ENCODE assay signal across 14 cellular contexts in the genomic region with DNA sequence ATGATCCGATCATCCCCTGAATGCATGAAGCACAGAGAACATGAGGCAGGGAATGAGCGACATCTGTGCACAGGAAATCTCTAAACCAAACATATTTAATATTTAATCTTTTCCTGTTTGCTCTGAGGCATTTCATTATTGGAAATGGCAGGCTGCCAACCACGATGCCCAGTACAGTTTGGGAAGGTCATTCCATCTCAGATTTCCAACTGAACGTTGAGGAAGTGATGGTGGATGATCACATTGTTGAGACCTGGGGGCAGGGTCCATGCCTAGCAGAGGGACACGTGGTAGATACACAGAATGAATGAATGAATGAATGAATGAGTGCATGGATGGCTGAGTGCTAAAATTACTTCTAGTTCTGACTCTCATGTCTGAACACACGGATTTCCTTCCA. TPM values are rescaled to one million over a fixed set of nuclear protein-coding genes. Genes with fewer than 3 reads are reported as not detected.
DNase-seq lines count a peak whose midpoint lies in the region; ATAC-seq and TF ChIP-seq lines count a peak whose summit lies in the region.
"Had no signal": no experiment of that assay in that cellular context is flagged by ENCODE, and none has a peak within 500 bp of the region (broad histone marks: within the 10 kb centered on the region; RNA-seq: fewer than 3 reads in every experiment).

No MANE protein-coding gene starts in this region.

- H3K4me3 ChIP-seq in LNCaP clone FGC (ENCODE audit: low read depth, low read length): no peak overlapping the region
- H3K4me3 ChIP-seq: coronary artery had no signal

- DNase-seq in activated T-cell treated with anti-CD3 and anti-CD28 coated beads, Interleukin-2, amount 50 U/mL, for 24 hours: no peak
- no peak for DNase-seq in activated T-cell treated with anti-CD3 and anti-CD28 coated beads, Interleukin-2, amount 50 U/mL, for 48 hours
- DNase-seq in LNCaP clone FGC (ENCODE audit: low read depth): peak; percentile 41
- no peak for DNase-seq in activated T-helper 2 cell treated with anti-CD3 and anti-CD28 coated beads, Interferon-gamma antibody, Interleukin-2, Interleukin-4, amounts not matched to agents 10 μg/mL and 5 μg/mL and 100 μg/mL, durations not matched to agents 14 hours and 24 hours and 36 hours (ENCODE audit: low spot score)
- DNase-seq in naive thymus-derived CD8-positive, alpha-beta T cell: no peak
- DNase-seq in mesenteric fat pad (ENCODE audit: low spot score): no peak
- DNase-seq: foreskin keratinocyte, KG1, Right ventricle myocardium superior had no signal

- no peak for ATAC-seq in naive thymus-derived CD8-positive, alpha-beta T cell
- ATAC-seq in GM19023 (IDR thresholded peaks at IDR 0.05; ENCODE audit: unreplicated experiment) (no peak), GM21447 (IDR thresholded peaks at IDR 0.05; ENCODE audit: unreplicated experiment) (no peak)
- ATAC-seq: foreskin keratinocyte had no signal

- H3K4me3 Mint-ChIP-seq in activated T-cell treated with anti-CD3 and anti-CD28 coated beads, Interleukin-2, amount 50 U/mL, for 24 hours: no peak overlapping the region
- no peak overlapping the region for H3K4me3 Mint-ChIP-seq in activated T-helper 2 cell treated with anti-CD3 and anti-CD28 coated beads, Interferon-gamma antibody, Interleukin-2, Interleukin-4, amounts not matched to agents 10 μg/mL and 5 μg/mL and 100 μg/mL, durations not matched to agents 14 hours and 24 hours and 36 hours (ENCODE audit: low read depth)
- peak overlapping the region in 6 of 10 donors; percentile 19 to 40 (median 27) for H3K4me3 Mint-ChIP-seq in naive thymus-derived CD8-positive, alpha-beta T cell
- H3K4me3 Mint-ChIP-seq: activated naive CD4-positive, alpha-beta T cell treated with anti-CD3 and anti-CD28 coated beads for 36 hours; neural crest cell had no signal

- H3K36me3 Mint-ChIP-seq in activated T-cell treated with anti-CD3 and anti-CD28 coated beads, Interleukin-2, amount 50 U/mL, for 24 hours (ENCODE audit: low read depth): no peaks in the 10 kb centered on the region
- no peaks in the 10 kb centered on the region for H3K36me3 Mint-ChIP-seq in activated T-helper 2 cell treated with anti-CD3 and anti-CD28 coated beads, Interferon-gamma antibody, Interleukin-2, Interleukin-4, amounts not matched to agents 10 μg/mL and 5 μg/mL and 100 μg/mL, durations not matched to agents 14 hours and 24 hours and 36 hours (ENCODE audit: low read depth)
- no peaks in the 10 kb centered on the region for H3K36me3 Mint-ChIP-seq in naive thymus-derived CD8-positive, alpha-beta T cell

- no peaks in the 10 kb centered on the region for H3K27me3 Mint-ChIP-seq in activated T-cell treated with anti-CD3 and anti-CD28 coated beads, Interleukin-2, amount 50 U/mL, for 24 hours
- peaks cover 8% of the 10 kb centered on the region for H3K27me3 Mint-ChIP-seq in activated T-helper 2 cell treated with anti-CD3 and anti-CD28 coated beads, Interferon-gamma antibody, Interleukin-2, Interleukin-4, amounts not matched to agents 10 μg/mL and 5 μg/mL and 100 μg/mL, durations not matched to agents 14 hours and 24 hours and 36 hours (ENCODE audit: low read depth)
- peaks cover 0 to 21% (median 2%) of the 10 kb centered on the region in 5 donors for H3K27me3 Mint-ChIP-seq in naive thymus-derived CD8-positive, alpha-beta T cell

- peaks cover 98% of the 10 kb centered on the region for H3K4me1 Mint-ChIP-seq in activated T-cell treated with anti-CD3 and anti-CD28 coated beads, Interleukin-2, amount 50 U/mL, for 24 hours (ENCODE audit: low read depth)
- peaks cover 93% of the 10 kb centered on the region for H3K4me1 Mint-ChIP-seq in activated T-helper 2 cell treated with anti-CD3 and anti-CD28 coated beads, Interferon-gamma antibody, Interleukin-2, Interleukin-4, amounts not matched to agents 10 μg/mL and 5 μg/mL and 100 μg/mL, durations not matched to agents 14 hours and 24 hours and 36 hours (ENCODE audit: low read depth)
- peaks cover 39 to 87% (median 75%) of the 10 kb centered on the region in 4 donors for H3K4me1 Mint-ChIP-seq in naive thymus-derived CD8-positive, alpha-beta T cell

- H3K9me3 Mint-ChIP-seq in activated T-cell treated with anti-CD3 and anti-CD28 coated beads, Interleukin-2, amount 50 U/mL, for 24 hours: peaks cover 7% of the 10 kb centered on the region
- H3K9me3 Mint-ChIP-seq in activated T-helper 2 cell treated with anti-CD3 and anti-CD28 coated beads, Interferon-gamma antibody, Interleukin-2, Interleukin-4, amounts not matched to agents 10 μg/mL and 5 μg/mL and 100 μg/mL, durations not matched to agents 14 hours and 24 hours and 36 hours: no peaks in the 10 kb centered on the region
- no peaks in the 10 kb centered on the region for H3K9me3 Mint-ChIP-seq in naive thymus-derived CD8-positive, alpha-beta T cell
- H3K9me3 Mint-ChIP-seq: activated naive CD4-positive, alpha-beta T cell treated with anti-CD3 and anti-CD28 coated beads for 36 hours; neural crest cell had no signal

- H3K27ac Mint-ChIP-seq in activated T-cell treated with anti-CD3 and anti-CD28 coated beads, Interleukin-2, amount 50 U/mL, for 24 hours: peak overlapping the region; percentile 49
- H3K27ac Mint-ChIP-seq in activated T-helper 2 cell treated with anti-CD3 and anti-CD28 coated beads, Interferon-gamma antibody, Interleukin-2, Interleukin-4, amounts not matched to agents 10 μg/mL and 5 μg/mL and 100 μg/mL, durations not matched to agents 14 hours and 24 hours and 36 hours: peak overlapping the region; percentile 16
- peak overlapping the region in 3 of 10 donors; percentile 26 to 38 (median 37) for H3K27ac Mint-ChIP-seq in naive thymus-derived CD8-positive, alpha-beta T cell
- H3K27ac Mint-ChIP-seq: activated naive CD4-positive, alpha-beta T cell treated with anti-CD3 and anti-CD28 coated beads for 36 hours had no signal

- POLR2A ChIA-PET in naive thymus-derived CD8-positive, alpha-beta T cell (lab: Charles Lee): interaction anchor here (1.3 kb wide), 1 partner anchor 27 kb away, joined by 3 read pairs; no protein-coding TSS in a partner anchor

- intact Hi-C loops in activated T-helper 2 cell treated with anti-CD3 and anti-CD28 coated beads, Interferon-gamma antibody, Interleukin-2, Interleukin-4, amounts not matched to agents 10 μg/mL and 5 μg/mL and 100 μg/mL, durations not matched to agents 14 hours and 24 hours and 36 hours (cut with micrococcal nuclease): loop anchor here (10.0 kb wide), 2 partner anchors 242 to 562 kb away; partner anchors contain the start of gene TNFSF4

- TF ChIP-seq CTCF in LNCaP clone FGC (IDR thresholded peaks at IDR 0.05; ENCODE audit: control insufficient read depth, extremely low read depth, insufficient read depth): no peak

RNA-seq across cellular contexts. Expression of gene FASLG, which starts 15.9 kb away (rescaled TPM):
- 22.5 and 23.7 TPM in 2 replicates for total RNA-seq in activated T-helper 2 cell treated with anti-CD3 and anti-CD28 coated beads, Interferon-gamma antibody, Interleukin-2, Interleukin-4, amounts not matched to agents 10 μg/mL and 5 μg/mL and 100 μg/mL, durations not matched to agents 14 hours and 24 hours and 36 hours
- under 1 TPM in 1 of 2 experiments, not detected in 1; 0.18 TPM for total RNA-seq in naive thymus-derived CD8-positive, alpha-beta T cell
- polyA plus RNA-seq in naive thymus-derived CD8-positive, alpha-beta T cell: 1 to 10 TPM in 1 of 3 donors, not detected in 2; 2.3 TPM
- total RNA-seq in mesenteric fat pad: not detected
- total RNA-seq: foreskin keratinocyte, neural crest cell, Right ventricle myocardium superior had no signal
- polyA plus RNA-seq: foreskin keratinocyte had no signal

Comparison
In these comparisons a context has a peak if more than half of its experiments do, and no peak if none do; other contexts are left out.
1. H3K4me3 Mint-ChIP-seq: peak in naive thymus-derived CD8-positive, alpha-beta T cell (6 of 10); none in activated T-cell treated with anti-CD3 and anti-CD28 coated beads, Interleukin-2, amount 50 U/mL, for 24 hours (single experiment) and activated T-helper 2 cell treated with anti-CD3 and anti-CD28 coated beads, Interferon-gamma antibody, Interleukin-2, Interleukin-4, amounts not matched to agents 10 μg/mL and 5 μg/mL and 100 μg/mL, durations not matched to agents 14 hours and 24 hours and 36 hours (single experiment).
2. RNA of gene FASLG, which starts 15.9 kb away (total RNA-seq): 22.5 to 23.7 TPM in activated T-helper 2 cell treated with anti-CD3 and anti-CD28 coated beads, Interferon-gamma antibody, Interleukin-2, Interleukin-4, amounts not matched to agents 10 μg/mL and 5 μg/mL and 100 μg/mL, durations not matched to agents 14 hours and 24 hours and 36 hours; 0.18 TPM in naive thymus-derived CD8-positive, alpha-beta T cell and not detected in mesenteric fat pad (single experiment); every median in the first group is over 10 times any median in the second.